28 cellular contexts compared by ENCODE assay signal in genomic region chr2:29166640-29167039, GRCh38.
"Had no signal": no experiment of that assay in that cellular context is flagged by ENCODE, and none has a peak within 500 bp of the region (broad histone marks: within the 10 kb centered on the region; RNA-seq: fewer than 3 reads in every experiment).

No MANE protein-coding gene starts in this region.

- H2AFZ ChIP-seq: neural progenitor cell had no signal

- H3K9me3 Mint-ChIP-seq: activated naive CD4-positive, alpha-beta T cell treated with anti-CD3 and anti-CD28 coated beads for 36 hours; activated naive CD8-positive, alpha-beta T cell treated with anti-CD3 and anti-CD28 coated beads, Interleukin-2, amount 10 ng/mL, durations not matched to agents 7 days and 5 days; activated T-cell treated with anti-CD3 and anti-CD28 coated beads, Interleukin-2, amount 50 U/mL, for 72 hours; effector memory CD8-positive, alpha-beta T cell; naive thymus-derived CD8-positive, alpha-beta T cell; neural progenitor cell; stimulated activated memory B cell treated with anti-CD40 and anti-IgM and Interleukin-4, amounts not matched to agents 10 μg/mL and 1 μg/mL and 100 μg/mL, for 72 hours; stimulated activated naive CD8-positive, alpha-beta T cell treated with anti-CD3 and anti-CD28 coated beads, Interleukin-15, amount 100 ng/mL, for 72 hours; T-helper 2 cell treated with Interferon-gamma antibody and Interleukin-4, amounts not matched to agents 5 μg/mL and 100 μg/mL, for 36 hours; type B pancreatic cell had no signal

- H3K27ac Mint-ChIP-seq: activated CD4-positive, alpha-beta T cell treated with anti-CD3 and anti-CD28 coated beads for 36 hours; activated naive CD4-positive, alpha-beta T cell treated with anti-CD3 and anti-CD28 coated beads for 36 hours; activated naive CD8-positive, alpha-beta T cell treated with anti-CD3 and anti-CD28 coated beads, Interleukin-2, amount 10 ng/mL, durations not matched to agents 7 days and 5 days; activated T-cell treated with anti-CD3 and anti-CD28 coated beads, Interleukin-2, amount 50 U/mL, for 72 hours; neural progenitor cell; stimulated activated memory B cell treated with anti-CD40 and anti-IgM and Interleukin-4, amounts not matched to agents 10 μg/mL and 1 μg/mL and 100 μg/mL, for 72 hours; stimulated activated naive CD8-positive, alpha-beta T cell treated with anti-CD3 and anti-CD28 coated beads, Interleukin-15, amount 100 ng/mL, for 72 hours; T-helper 2 cell treated with Interferon-gamma antibody and Interleukin-4, amounts not matched to agents 5 μg/mL and 100 μg/mL, for 36 hours; type B pancreatic cell had no signal

- H3K4me1 Mint-ChIP-seq: activated CD4-positive, alpha-beta T cell treated with anti-CD3 and anti-CD28 coated beads for 36 hours; neural progenitor cell; stimulated activated naive CD8-positive, alpha-beta T cell treated with anti-CD3 and anti-CD28 coated beads, Interleukin-15, amount 100 ng/mL, for 72 hours had no signal

- H3K36me3 Mint-ChIP-seq: neural progenitor cell had no signal

- H3K4me3 Mint-ChIP-seq: activated CD4-positive, alpha-beta T cell treated with anti-CD3 and anti-CD28 coated beads for 36 hours; activated naive CD4-positive, alpha-beta T cell treated with anti-CD3 and anti-CD28 coated beads for 36 hours; activated naive CD8-positive, alpha-beta T cell treated with anti-CD3 and anti-CD28 coated beads, Interleukin-2, amount 10 ng/mL, durations not matched to agents 7 days and 5 days; activated T-cell treated with anti-CD3 and anti-CD28 coated beads, Interleukin-2, amount 50 U/mL, for 72 hours; brain; effector memory CD8-positive, alpha-beta T cell; naive thymus-derived CD8-positive, alpha-beta T cell; neural progenitor cell; stimulated activated memory B cell treated with anti-CD40 and anti-IgM and Interleukin-4, amounts not matched to agents 10 μg/mL and 1 μg/mL and 100 μg/mL, for 72 hours; stimulated activated naive CD8-positive, alpha-beta T cell treated with anti-CD3 and anti-CD28 coated beads, Interleukin-15, amount 100 ng/mL, for 72 hours; T-helper 2 cell treated with Interferon-gamma antibody and Interleukin-4, amounts not matched to agents 5 μg/mL and 100 μg/mL, for 36 hours; type B pancreatic cell had no signal

- H3K4me1 ChIP-seq: ascending aorta, heart right ventricle, right atrium auricular region, vagina had no signal

- H3K27ac ChIP-seq: ascending aorta, cardiac muscle cell, heart right ventricle, neural progenitor cell, right atrium auricular region, vagina had no signal

- H3K9ac ChIP-seq: neural progenitor cell had no signal

- DNase-seq: activated CD4-positive, alpha-beta T cell treated with anti-CD3 and anti-CD28 coated beads for 36 hours; activated CD4-positive, alpha-beta T cell treated with anti-CD3 and anti-CD28 coated beads, Interleukin-2, amount 50 U/mL, for 4 hours; activated CD4-positive, CD25-positive, alpha-beta regulatory T cell; activated effector memory CD4-positive, alpha-beta T cell treated with Interleukin-2 at 50 U/mL for 16 hours; activated naive CD4-positive, alpha-beta T cell treated with anti-CD3 and anti-CD28 coated beads for 36 hours; activated naive CD8-positive, alpha-beta T cell treated with anti-CD3 and anti-CD28 coated beads, Interleukin-2, amount 10 ng/mL, durations not matched to agents 7 days and 5 days; activated T-cell treated with anti-CD3 and anti-CD28 coated beads for 4 hours; activated T-cell treated with anti-CD3 and anti-CD28 coated beads, Interleukin-2, amount 50 U/mL, for 72 hours; cortex of kidney; effector memory CD8-positive, alpha-beta T cell; heart right ventricle; mesenchymal stem cell; naive thymus-derived CD8-positive, alpha-beta T cell; stimulated activated CD4-positive, alpha-beta T cell treated with anti-CD3 and anti-CD28 coated beads, Interleukin-1b, Interleukin-23, amount 100 ng/mL, for 48 hours; stimulated activated CD4-positive, alpha-beta T cell treated with anti-CD3 and anti-CD28 coated beads, Interleukin-4, amount 100 ng/mL, for 4 hours; stimulated activated CD8-positive, alpha-beta memory T cell treated with anti-CD3 and anti-CD28 coated beads, Interleukin-4, amount 100 ng/mL, for 48 hours; stimulated activated naive CD8-positive, alpha-beta T cell treated with anti-CD3 and anti-CD28 coated beads, Interleukin-15, amount 100 ng/mL, for 72 hours; substantia nigra had no signal

- ATAC-seq: activated CD4-positive, alpha-beta T cell treated with anti-CD3 and anti-CD28 coated beads for 36 hours; activated T-cell treated with anti-CD3 and anti-CD28 coated beads, Interleukin-2, amount 50 U/mL, for 72 hours; effector memory CD8-positive, alpha-beta T cell; heart right ventricle; naive thymus-derived CD8-positive, alpha-beta T cell; stimulated activated memory B cell treated with anti-CD40 and anti-IgM and Interleukin-4, amounts not matched to agents 10 μg/mL and 1 μg/mL and 100 μg/mL, for 72 hours; stimulated activated naive CD8-positive, alpha-beta T cell treated with anti-CD3 and anti-CD28 coated beads, Interleukin-15, amount 100 ng/mL, for 72 hours had no signal

- H3K9me3 ChIP-seq: ascending aorta, heart right ventricle, right atrium auricular region, vagina had no signal

- H3K4me3 ChIP-seq: ascending aorta, cardiac muscle cell, heart right ventricle, neural progenitor cell, right atrium auricular region, smooth muscle cell, vagina had no signal

- H3K27me3 ChIP-seq: ascending aorta, heart right ventricle, neural progenitor cell, right atrium auricular region, vagina had no signal

- H3K36me3 ChIP-seq: cardiac muscle cell, neural progenitor cell had no signal

- H3K4me2 ChIP-seq: neural progenitor cell, smooth muscle cell had no signal

- H3K27me3 Mint-ChIP-seq: activated CD4-positive, alpha-beta T cell treated with anti-CD3 and anti-CD28 coated beads for 36 hours; activated naive CD8-positive, alpha-beta T cell treated with anti-CD3 and anti-CD28 coated beads, Interleukin-2, amount 10 ng/mL, durations not matched to agents 7 days and 5 days; brain; effector memory CD8-positive, alpha-beta T cell; naive thymus-derived CD8-positive, alpha-beta T cell; stimulated activated memory B cell treated with anti-CD40 and anti-IgM and Interleukin-4, amounts not matched to agents 10 μg/mL and 1 μg/mL and 100 μg/mL, for 72 hours; stimulated activated naive CD8-positive, alpha-beta T cell treated with anti-CD3 and anti-CD28 coated beads, Interleukin-15, amount 100 ng/mL, for 72 hours; type B pancreatic cell had no signal
